1 cellular context compared by ENCODE assay signal in genomic region chr7:137992738-137993394, GRCh38.
TF ChIP-seq lines count a peak whose summit lies in the region.

No MANE protein-coding gene starts in this region.

TF ChIP-seq in GM12878, 131 proteins besides CTCF, POLR2A, EP300 and RAD21 (continued from another document and continues in another):
- no peak for TF ChIP-seq ZBTB40 (IDR thresholded peaks at IDR 0.05; ENCODE audit: borderline replicate concordance)
- 0 out of 2 replicates have a peak, but pooled peaks have one; percentile 17 for TF ChIP-seq ZNF687 (IDR thresholded peaks at IDR 0.05)
- no peak for TF ChIP-seq NR2C1 (IDR thresholded peaks at IDR 0.05)
- no peak for TF ChIP-seq ZBTB11 (CRISPR knock-in tag; IDR thresholded peaks at IDR 0.05)
- no peak for TF ChIP-seq STAT3 (IDR thresholded peaks at IDR 0.05; ENCODE audit: low read depth, low read length)
- TF ChIP-seq IRF5 (IDR thresholded peaks at IDR 0.05; ENCODE audit: borderline replicate concordance) = no peak
- no peak for TF ChIP-seq HDGF (IDR thresholded peaks at IDR 0.05)
- TF ChIP-seq SMAD1 (IDR thresholded peaks at IDR 0.05; ENCODE audit: low read depth, partially characterized antibody) = no peak
- peak in 1 of 2 experiments; percentile 55; a peak in 2 of 3 replicates for TF ChIP-seq EGR1 (IDR thresholded peaks at IDR 0.05; ENCODE audit: borderline replicate concordance in 1 of 2, low read depth in 2 of 2, low read length in 2 of 2)
- TF ChIP-seq MEF2A (IDR thresholded peaks at IDR 0.05; ENCODE audit: insufficient read depth, low read depth, low read length) = 0 out of 2 replicates have a peak, but pooled peaks have one; percentile 15
- no peak for TF ChIP-seq ESRRA (IDR thresholded peaks at IDR 0.05; ENCODE audit: low read length)
- TF ChIP-seq RB1 (IDR thresholded peaks at IDR 0.05; ENCODE audit: borderline replicate concordance) = no peak
- TF ChIP-seq KAT2A (conservative IDR thresholded peaks at IDR 0.05; ENCODE audit: control insufficient read depth, low read depth, low read length) = no peak
- no peak for TF ChIP-seq POU2F2 (IDR thresholded peaks at IDR 0.05; ENCODE audit: borderline replicate concordance, low read depth, low read length)
- TF ChIP-seq RCOR1 (conservative IDR thresholded peaks at IDR 0.05; ENCODE audit: low read depth, low read length) = no peak
- no peak for TF ChIP-seq MYB (IDR thresholded peaks at IDR 0.05; ENCODE audit: borderline replicate concordance, low read depth, low read length)
- no peak for TF ChIP-seq HSF1 (IDR thresholded peaks at IDR 0.05; ENCODE audit: low read depth, low read length)
- no peak for TF ChIP-seq CUX1 (IDR thresholded peaks at IDR 0.05; ENCODE audit: insufficient replicate concordance, low read depth, low read length)
- TF ChIP-seq ATF3 (IDR thresholded peaks at IDR 0.05; ENCODE audit: borderline replicate concordance, extremely low read depth, low read depth, low read length) = no peak
- TF ChIP-seq E2F8 (IDR thresholded peaks at IDR 0.05; ENCODE audit: low read depth, partially characterized antibody) = no peak
- TF ChIP-seq TCF3 (IDR thresholded peaks at IDR 0.05; ENCODE audit: borderline replicate concordance, insufficient read depth, low read depth, low read length) = peak; percentile 80; the same call in 1 of the 2 replicates
- TF ChIP-seq FOXK2 (IDR thresholded peaks at IDR 0.05) = no peak; the same call in 1 of the 2 replicates
- peak; percentile 49; the same call in 1 of the 2 replicates for TF ChIP-seq JUNB (IDR thresholded peaks at IDR 0.05)
- no peak for TF ChIP-seq NFXL1 (IDR thresholded peaks at IDR 0.05; ENCODE audit: borderline replicate concordance)
- no peak for TF ChIP-seq IRF3 (IDR thresholded peaks at IDR 0.05)
- TF ChIP-seq ZBED1 (IDR thresholded peaks at IDR 0.05; ENCODE audit: borderline replicate concordance) = no peak
- no peak for TF ChIP-seq BMI1 (IDR thresholded peaks at IDR 0.05; ENCODE audit: borderline replicate concordance)
- no peak for TF ChIP-seq SREBF2 (IDR thresholded peaks at IDR 0.05; ENCODE audit: low read length)
- TF ChIP-seq ZNF384 (IDR thresholded peaks at IDR 0.05; ENCODE audit: borderline replicate concordance, low read depth, low read length) = no peak
